In the genomic region with DNA sequence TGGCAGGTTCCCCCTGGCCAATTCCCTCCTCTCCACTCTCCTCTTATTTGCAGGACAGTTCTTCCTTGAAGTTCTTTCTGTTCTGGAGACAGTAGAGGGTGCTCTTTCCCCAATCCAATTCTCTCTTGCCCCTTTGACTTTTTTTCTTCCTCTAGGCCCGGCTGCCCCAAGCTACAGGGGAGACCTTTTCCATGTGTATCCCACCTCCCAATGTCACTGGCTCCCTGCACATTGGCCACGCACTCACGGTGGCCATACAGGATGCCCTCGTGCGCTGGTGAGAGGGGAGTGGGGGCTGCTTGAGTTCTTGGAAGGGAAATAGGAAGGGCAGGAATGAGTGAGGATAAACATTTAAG, we compare ENCODE assay signal across 8 cellular contexts. TPM values are rescaled to one million over a fixed set of nuclear protein-coding genes. Genes with fewer than 3 reads are reported as not detected.
DNase-seq lines count a peak whose midpoint lies in the region; ATAC-seq and TF ChIP-seq lines count a peak whose summit lies in the region.

No MANE protein-coding gene starts in this region.

- no peak overlapping the region for H3K4me3 ChIP-seq in CD4-positive, CD25-positive, alpha-beta regulatory T cell (ENCODE audit: low read depth, low read length)
- H3K4me3 ChIP-seq in GM23338 = no peak overlapping the region
- peak overlapping the region; percentile 74 for H3K4me3 ChIP-seq in left ventricle myocardium inferior
- peak overlapping the region; percentile 78 for H3K4me3 ChIP-seq in rectal smooth muscle tissue (ENCODE audit: low read length)

- no peaks in the 10 kb centered on the region for H3K9me2 ChIP-seq in GM23338 (ENCODE audit: insufficient read depth)

- no peak overlapping the region for H2AFZ ChIP-seq in GM23338

- ATAC-seq in CD4-positive, CD25-positive, alpha-beta regulatory T cell (ENCODE audit: low read depth in 2 of 2) = no peak
- peak; percentile 64 for ATAC-seq in GM23338
- no peak for ATAC-seq in HG02759 (IDR thresholded peaks at IDR 0.05; ENCODE audit: unreplicated experiment)
- ATAC-seq in HG02798 (IDR thresholded peaks at IDR 0.05; ENCODE audit: poor library complexity, unreplicated experiment) = no peak

- no peak overlapping the region for H3K27ac ChIP-seq in CD4-positive, CD25-positive, alpha-beta regulatory T cell (ENCODE audit: insufficient read depth, low read length, poor library complexity, severe bottlenecking)
- H3K27ac ChIP-seq in GM23338 (ENCODE audit: low read depth) (no peak overlapping the region; the same call in 1 of the 2 replicates), left ventricle myocardium inferior (replicated peaks) (peak overlapping the region; percentile 95), rectal smooth muscle tissue (ENCODE audit: low read depth, low read length) (peak overlapping the region; percentile 96)

- H3K4me1 Mint-ChIP-seq in CD4-positive, CD25-positive, alpha-beta regulatory T cell = peaks cover 6 to 50% (median 28%) of the 10 kb centered on the region in 4 donors
- H3K4me1 Mint-ChIP-seq in GM23338 = peaks cover 15% of the 10 kb centered on the region; the same call in 2 of the 3 replicates

- H3K79me2 ChIP-seq in GM23338 (replicated peaks; ENCODE audit: insufficient read depth) = no peaks in the 10 kb centered on the region

- H3K27ac Mint-ChIP-seq in CD4-positive, CD25-positive, alpha-beta regulatory T cell = peak overlapping the region; percentile 51 to 84 (median 71)
- peak overlapping the region; percentile 61; the same call in 1 of the 2 replicates for H3K27ac Mint-ChIP-seq in GM23338

- no peaks in the 10 kb centered on the region for H3K9me3 Mint-ChIP-seq in CD4-positive, CD25-positive, alpha-beta regulatory T cell
- H3K9me3 Mint-ChIP-seq in GM23338 = no peaks in the 10 kb centered on the region

- no peak overlapping the region for H3K9ac ChIP-seq in rectal smooth muscle tissue (ENCODE audit: low read length)

- 0 out of 2 replicates have a peak, but pooled peaks cover 17% of the 10 kb centered on the region for H3F3A ChIP-seq in GM23338 (replicated peaks; ENCODE audit: low read depth)

- no peak overlapping the region for H3K4me2 ChIP-seq in GM23338

- H4K20me1 ChIP-seq in GM23338 (replicated peaks; ENCODE audit: insufficient read depth) = no peaks in the 10 kb centered on the region

- H3K36me3 ChIP-seq in CD4-positive, CD25-positive, alpha-beta regulatory T cell (ENCODE audit: control insufficient read depth, insufficient read depth, low read length) = peaks cover 33% of the 10 kb centered on the region
- H3K36me3 ChIP-seq in GM23338 (ENCODE audit: insufficient read depth) (peaks cover 7% of the 10 kb centered on the region; the same call in 1 of the 2 replicates), left ventricle myocardium inferior (peaks cover 50% of the 10 kb centered on the region), rectal smooth muscle tissue (ENCODE audit: control insufficient read depth, insufficient read depth, low read length) (peaks cover 37% of the 10 kb centered on the region)

- TF ChIP-seq CTCF in GM23338 (conservative IDR thresholded peaks at IDR 0.05; ENCODE audit: low read depth in 2 of 2) (peak; percentile 75 to 86), left ventricle myocardium inferior (IDR thresholded peaks at IDR 0.05; ENCODE audit: borderline replicate concordance) (peak; percentile 72)

- no peaks in the 10 kb centered on the region for H3K9me3 ChIP-seq in CD4-positive, CD25-positive, alpha-beta regulatory T cell (ENCODE audit: control insufficient read depth in 2 of 2, low read length in 2 of 2)
- no peaks in the 10 kb centered on the region for H3K9me3 ChIP-seq in left ventricle myocardium inferior (replicated peaks)

- no peaks in the 10 kb centered on the region for H3K27me3 Mint-ChIP-seq in CD4-positive, CD25-positive, alpha-beta regulatory T cell
- peaks cover 17% of the 10 kb centered on the region for H3K27me3 Mint-ChIP-seq in GM23338 (ENCODE audit: insufficient read depth, low read depth, poor library complexity)

- H3K4me1 ChIP-seq in CD4-positive, CD25-positive, alpha-beta regulatory T cell (ENCODE audit: control insufficient read depth, insufficient read depth, low read length, poor library complexity, severe bottlenecking) = peaks cover 20% of the 10 kb centered on the region
- H3K4me1 ChIP-seq in GM23338 (ENCODE audit: insufficient read depth) = peaks cover 8% of the 10 kb centered on the region; the same call in 1 of the 2 replicates
- peaks cover 27% of the 10 kb centered on the region for H3K4me1 ChIP-seq in left ventricle myocardium inferior
- H3K4me1 ChIP-seq in rectal smooth muscle tissue (ENCODE audit: control insufficient read depth, insufficient read depth, low read length) = peaks cover 8% of the 10 kb centered on the region

- intact Hi-C loops in left ventricle myocardium inferior (cut with micrococcal nuclease) = loop anchor here (5.0 kb wide), 1 partner anchor 157 kb away; no protein-coding TSS in a partner anchor

- peak overlapping the region; percentile 92 to 96 (median 92) for H3K4me3 Mint-ChIP-seq in CD4-positive, CD25-positive, alpha-beta regulatory T cell
- peak overlapping the region; percentile 45; the same call in 2 of the 3 replicates for H3K4me3 Mint-ChIP-seq in GM23338

- no peaks in the 10 kb centered on the region for H3K27me3 ChIP-seq in CD4-positive, CD25-positive, alpha-beta regulatory T cell (ENCODE audit: control insufficient read depth, insufficient read depth, low read length)
- H3K27me3 ChIP-seq in GM23338 (ENCODE audit: insufficient read depth) (no peaks in the 10 kb centered on the region), left ventricle myocardium inferior (ENCODE audit: low read depth) (no peaks in the 10 kb centered on the region), rectal smooth muscle tissue (ENCODE audit: control insufficient read depth, insufficient read depth, low read length) (no peaks in the 10 kb centered on the region)

- H3K36me3 Mint-ChIP-seq in CD4-positive, CD25-positive, alpha-beta regulatory T cell = peaks cover 38% of the 10 kb centered on the region
- peaks cover 67% of the 10 kb centered on the region for H3K36me3 Mint-ChIP-seq in GM23338 (ENCODE audit: low read depth)

- DNase-seq in CD4-positive, CD25-positive, alpha-beta regulatory T cell = peak in 2 of 3 donors; percentile 24 to 68
- peak; percentile 87 for DNase-seq in GM23338 (ENCODE audit: low spot score)
- peak; percentile 48 for DNase-seq in NCI-H748 treated with DMSO at 0.1 percent for 48 hours (lab: John Stamatoyannopoulos, UW)
- DNase-seq in amniotic epithelial cell (ENCODE audit: low read depth) = peak; percentile 68
- no peak for DNase-seq in left ventricle myocardium inferior

TF ChIP-seq in GM23338, 12 proteins besides CTCF, POLR2A, EP300 and RAD21 (continues in another document):
- no peak for TF ChIP-seq POLR2AphosphoS5 (IDR thresholded peaks at IDR 0.05; ENCODE audit: low read depth)
- TF ChIP-seq ZNF114 (CRISPR knock-in tag; IDR thresholded peaks at IDR 0.05) = no peak
- TF ChIP-seq EZH2phosphoT487 (IDR thresholded peaks at IDR 0.05; ENCODE audit: unreplicated experiment) = no peak
- TF ChIP-seq CREB1 (CRISPR knock-in tag; IDR thresholded peaks at IDR 0.05; ENCODE audit: low read depth) = no peak
- TF ChIP-seq NANOG (IDR thresholded peaks at IDR 0.05; ENCODE audit: borderline replicate concordance) = no peak
- no peak for TF ChIP-seq ZNF331 (CRISPR knock-in tag; IDR thresholded peaks at IDR 0.05; ENCODE audit: low read depth)
- TF ChIP-seq, protein P1, sequence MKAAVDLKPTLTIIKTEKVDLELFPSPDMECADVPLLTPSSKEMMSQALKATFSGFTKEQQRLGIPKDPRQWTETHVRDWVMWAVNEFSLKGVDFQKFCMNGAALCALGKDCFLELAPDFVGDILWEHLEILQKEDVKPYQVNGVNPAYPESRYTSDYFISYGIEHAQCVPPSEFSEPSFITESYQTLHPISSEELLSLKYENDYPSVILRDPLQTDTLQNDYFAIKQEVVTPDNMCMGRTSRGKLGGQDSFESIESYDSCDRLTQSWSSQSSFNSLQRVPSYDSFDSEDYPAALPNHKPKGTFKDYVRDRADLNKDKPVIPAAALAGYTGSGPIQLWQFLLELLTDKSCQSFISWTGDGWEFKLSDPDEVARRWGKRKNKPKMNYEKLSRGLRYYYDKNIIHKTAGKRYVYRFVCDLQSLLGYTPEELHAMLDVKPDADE (IDR thresholded peaks at IDR 0.05) = no peak
- TF ChIP-seq STAT1 (IDR thresholded peaks at IDR 0.05; ENCODE audit: unreplicated experiment) = no peak

RNA-seq across cellular contexts. Expression of gene VARS2, which starts 1.5 kb away (rescaled TPM):
- total RNA-seq in CD4-positive, CD25-positive, alpha-beta regulatory T cell = 19.8 TPM
- polyA plus RNA-seq in CD4-positive, CD25-positive, alpha-beta regulatory T cell = 10 to 100 TPM; 12.9 to 20.7 (median 15.9) TPM
- 34.0 and 36.4 TPM in 2 replicates for total RNA-seq in GM23338 (2014; rRNA removed; shearing (Covaris generic))
- polyA plus RNA-seq in GM23338 (2016; fragmentation: Nextera tagmentation; extraction: Ambion mirVana) = 13.7 and 14.2 TPM in 2 replicates
- total RNA-seq in left ventricle myocardium inferior = 21.0 TPM

RNA-seq across cellular contexts. Expression of gene GTF2H4, which starts 7.6 kb away (rescaled TPM):
- 15.5 TPM for total RNA-seq in CD4-positive, CD25-positive, alpha-beta regulatory T cell
- 1 to 10 TPM; 6.8 to 7.8 (median 7.0) TPM for polyA plus RNA-seq in CD4-positive, CD25-positive, alpha-beta regulatory T cell
- total RNA-seq in GM23338 (2014; rRNA removed; shearing (Covaris generic)) = 32.6 and 46.5 TPM in 2 replicates
- polyA plus RNA-seq in GM23338 (2016; fragmentation: Nextera tagmentation; extraction: Ambion mirVana) = 14.1 and 14.8 TPM in 2 replicates
- total RNA-seq in left ventricle myocardium inferior = 23.0 TPM

RNA-seq across cellular contexts. Expression of gene SFTA2, which starts 16.4 kb away (rescaled TPM):
- total RNA-seq in CD4-positive, CD25-positive, alpha-beta regulatory T cell = not detected
- under 1 TPM in 2 of 4 donors, not detected in 2; 0.25 to 0.32 TPM for polyA plus RNA-seq in CD4-positive, CD25-positive, alpha-beta regulatory T cell
- not detected in 2 replicates for total RNA-seq in GM23338 (2014; rRNA removed; shearing (Covaris generic))
- polyA plus RNA-seq in GM23338 (2016; fragmentation: Nextera tagmentation; extraction: Ambion mirVana) = not detected in 2 replicates
- total RNA-seq in left ventricle myocardium inferior = not detected

RNA-seq across cellular contexts. Expression of gene MUCL3, which starts 25.2 kb away (rescaled TPM):
- not detected for total RNA-seq in CD4-positive, CD25-positive, alpha-beta regulatory T cell
- not detected for polyA plus RNA-seq in CD4-positive, CD25-positive, alpha-beta regulatory T cell
- 0.12 TPM in 1 of 2 replicates, not detected in the other for total RNA-seq in GM23338 (2014; rRNA removed; shearing (Covaris generic))
- polyA plus RNA-seq in GM23338 (2016; fragmentation: Nextera tagmentation; extraction: Ambion mirVana) = 0.32 and 0.40 TPM in 2 replicates
- not detected for total RNA-seq in left ventricle myocardium inferior

RNA-seq across cellular contexts. Expression of gene DDR1, which starts 31.2 kb away (rescaled TPM):
- total RNA-seq in CD4-positive, CD25-positive, alpha-beta regulatory T cell = 5.0 TPM
- 1 to 10 TPM; 1.2 to 3.5 (median 1.9) TPM for polyA plus RNA-seq in CD4-positive, CD25-positive, alpha-beta regulatory T cell
- total RNA-seq in GM23338 (2014; rRNA removed; shearing (Covaris generic)) = 140 and 154 TPM in 2 replicates
- 58.3 and 71.6 TPM in 2 replicates for polyA plus RNA-seq in GM23338 (2016; fragmentation: Nextera tagmentation; extraction: Ambion mirVana)
- 28.2 TPM for total RNA-seq in left ventricle myocardium inferior

Comparison
In these comparisons a context has a peak if more than half of its experiments do, and no peak if none do; other contexts are left out.
1. H3K27ac ChIP-seq: peak in left ventricle myocardium inferior (single experiment) and rectal smooth muscle tissue (single experiment); none in CD4-positive, CD25-positive, alpha-beta regulatory T cell (single experiment) and GM23338 (single experiment).
2. H3K4me3 ChIP-seq: peak in left ventricle myocardium inferior (single experiment) and rectal smooth muscle tissue (single experiment); none in CD4-positive, CD25-positive, alpha-beta regulatory T cell (single experiment) and GM23338 (single experiment).